In the genomic region with DNA sequence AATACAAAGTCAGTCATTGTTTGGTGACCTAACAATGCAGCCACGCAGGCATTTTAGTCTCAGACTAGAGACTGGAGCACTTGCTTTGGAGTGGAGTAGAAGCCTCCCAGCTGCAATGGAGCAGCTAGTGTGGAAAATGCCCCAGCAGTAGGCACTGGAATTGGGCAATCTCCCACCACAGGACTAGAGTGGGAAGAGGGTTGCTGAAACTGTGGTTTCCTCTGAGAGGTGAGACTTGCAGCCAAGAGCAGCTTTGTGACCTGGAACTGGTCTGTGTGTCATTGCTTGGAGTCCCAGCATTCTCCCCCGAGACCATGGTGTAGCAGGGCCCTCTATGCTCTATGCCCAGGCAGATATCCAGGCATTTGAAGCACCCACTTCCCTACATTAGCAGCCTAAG, we compare ENCODE assay signal across 30 cellular contexts.
"Had no signal": no experiment of that assay in that cellular context is flagged by ENCODE, and none has a peak within 500 bp of the region (broad histone marks: within the 10 kb centered on the region; RNA-seq: fewer than 3 reads in every experiment).

No MANE protein-coding gene starts in this region.

- H3K9ac ChIP-seq: SK-N-SH had no signal

- H3K27me3 Mint-ChIP-seq: activated CD4-positive, alpha-beta memory T cell treated with anti-CD3 and anti-CD28 coated beads, Interleukin-2, amount 10 ng/mL, durations not matched to agents 7 days and 5 days; activated CD8-positive, alpha-beta memory T cell treated with anti-CD3 and anti-CD28 coated beads, Interleukin-2, amount 10 ng/mL, durations not matched to agents 7 days and 5 days; activated naive CD4-positive, alpha-beta T cell treated with anti-CD3 and anti-CD28 coated beads, Interleukin-2, amount 10 ng/mL, durations not matched to agents 7 days and 5 days had no signal

- H3K4me3 ChIP-seq: SJSA1 had no signal

- H3K27ac ChIP-seq: SJSA1, WERI-Rb-1 had no signal

- H3K36me3 ChIP-seq: SJSA1, WERI-Rb-1 had no signal

- H3K4me1 Mint-ChIP-seq: activated CD4-positive, alpha-beta memory T cell treated with anti-CD3 and anti-CD28 coated beads, Interleukin-2, amount 10 ng/mL, durations not matched to agents 7 days and 5 days; activated CD8-positive, alpha-beta memory T cell treated with anti-CD3 and anti-CD28 coated beads, Interleukin-2, amount 10 ng/mL, durations not matched to agents 7 days and 5 days; activated naive CD4-positive, alpha-beta T cell treated with anti-CD3 and anti-CD28 coated beads, Interleukin-2, amount 10 ng/mL, durations not matched to agents 7 days and 5 days; brain had no signal

- H3K27me3 ChIP-seq: SJSA1 had no signal

- H3K36me3 Mint-ChIP-seq: activated CD8-positive, alpha-beta memory T cell treated with anti-CD3 and anti-CD28 coated beads, Interleukin-2, amount 10 ng/mL, durations not matched to agents 7 days and 5 days; activated naive CD4-positive, alpha-beta T cell treated with anti-CD3 and anti-CD28 coated beads, Interleukin-2, amount 10 ng/mL, durations not matched to agents 7 days and 5 days; brain had no signal

- H3K4me3 Mint-ChIP-seq: activated CD4-positive, alpha-beta memory T cell treated with anti-CD3 and anti-CD28 coated beads, Interleukin-2, amount 10 ng/mL, durations not matched to agents 7 days and 5 days; activated CD8-positive, alpha-beta memory T cell treated with anti-CD3 and anti-CD28 coated beads, Interleukin-2, amount 10 ng/mL, durations not matched to agents 7 days and 5 days; activated naive CD4-positive, alpha-beta T cell treated with anti-CD3 and anti-CD28 coated beads, Interleukin-2, amount 10 ng/mL, durations not matched to agents 7 days and 5 days; activated naive CD8-positive, alpha-beta T cell; activated naive CD8-positive, alpha-beta T cell treated with anti-CD3 and anti-CD28 coated beads, Interleukin-2, amount 50 U/mL, for 24 hours; brain had no signal

- H3K4me2 ChIP-seq: SK-N-SH had no signal

- H3K4me1 ChIP-seq: SJSA1 had no signal

- H3K9me3 ChIP-seq: SK-N-SH had no signal

- H3K27ac Mint-ChIP-seq: activated CD4-positive, alpha-beta memory T cell treated with anti-CD3 and anti-CD28 coated beads, Interleukin-2, amount 10 ng/mL, durations not matched to agents 7 days and 5 days; activated CD8-positive, alpha-beta memory T cell treated with anti-CD3 and anti-CD28 coated beads, Interleukin-2, amount 10 ng/mL, durations not matched to agents 7 days and 5 days; activated naive CD4-positive, alpha-beta T cell treated with anti-CD3 and anti-CD28 coated beads, Interleukin-2, amount 10 ng/mL, durations not matched to agents 7 days and 5 days; activated naive CD8-positive, alpha-beta T cell; activated naive CD8-positive, alpha-beta T cell treated with anti-CD3 and anti-CD28 coated beads, Interleukin-2, amount 50 U/mL, for 24 hours; brain had no signal

- DNase-seq: activated CD4-positive, alpha-beta memory T cell treated with anti-CD3 and anti-CD28 coated beads, Interleukin-2, amount 10 ng/mL, durations not matched to agents 7 days and 5 days; activated CD4-positive, alpha-beta T cell treated with anti-CD3 and anti-CD28 coated beads for 1 hour; activated CD4-positive, alpha-beta T cell treated with anti-CD3 and anti-CD28 coated beads for 48 hours; activated CD4-positive, CD25-positive, alpha-beta regulatory T cell; activated CD8-positive, alpha-beta memory T cell treated with anti-CD3 and anti-CD28 coated beads for 24 hours; activated CD8-positive, alpha-beta memory T cell treated with anti-CD3 and anti-CD28 coated beads, Interleukin-2, amount 10 ng/mL, durations not matched to agents 7 days and 5 days; activated CD8-positive, alpha-beta memory T cell treated with anti-CD3 and anti-CD28 coated beads, Interleukin-2, amount 50 U/mL, for 48 hours; activated effector memory CD4-positive, alpha-beta T cell treated with Interleukin-2 at 50 U/mL for 16 hours; activated naive CD4-positive, alpha-beta T cell treated with anti-CD3 and anti-CD28 coated beads, Interleukin-2, amount 10 ng/mL, durations not matched to agents 7 days and 5 days; activated naive CD8-positive, alpha-beta T cell treated with anti-CD3 and anti-CD28 coated beads, Interleukin-2, amount 50 U/mL, for 24 hours; activated T-cell treated with anti-CD3 and anti-CD28 coated beads, Interleukin-2, amount 50 U/mL, for 48 hours; anterior cingulate cortex; central memory CD4-positive, alpha-beta T cell; KG1; MM.1S; NCI-H1092 treated with DMSO at 0.1 percent for 48 hours; NCI-H1417; NCI-H187 treated with DMSO at 0.1 percent for 48 hours; NCI-H2081 treated with DMSO at 0.1 percent for 48 hours; NCI-H226; NCI-H446 treated with DMSO at 0.1 percent for 48 hours; NCI-H524; SHP77 treated with DMSO at 0.1 percent for 48 hours; SK-N-SH; T1000; WERI-Rb-1 had no signal

- ATAC-seq: activated CD8-positive, alpha-beta memory T cell treated with anti-CD3 and anti-CD28 coated beads, Interleukin-2, amount 10 ng/mL, durations not matched to agents 7 days and 5 days; activated naive CD8-positive, alpha-beta T cell treated with anti-CD3 and anti-CD28 coated beads, Interleukin-2, amount 50 U/mL, for 24 hours; Panc1 had no signal
